ENCODE assay signal across 23 cellular contexts in genomic region chr6:156461647-156462046, GRCh38.
DNase-seq lines count a peak whose midpoint lies in the region; ATAC-seq lines count a peak whose summit lies in the region.
"Had no signal": no experiment of that assay in that cellular context is flagged by ENCODE, and none has a peak within 500 bp of the region (broad histone marks: within the 10 kb centered on the region; RNA-seq: fewer than 3 reads in every experiment).

No MANE protein-coding gene starts in this region.

- no peak for ATAC-seq in GM21825 (IDR thresholded peaks at IDR 0.05; ENCODE audit: unreplicated experiment)
- ATAC-seq: CD8-positive, alpha-beta T cell; HepG2; K562; PC-3; SK-N-SH treated with all-trans-retinoic acid at 6 μM for 48 hours had no signal

- DNase-seq in DMS79 (lab: John Stamatoyannopoulos, UW) (peak; percentile 30), NCI-H1105 (lab: John Stamatoyannopoulos, UW) (peak; percentile 90), NCI-H1436 treated with DMSO at 0.1 percent for 48 hours (lab: John Stamatoyannopoulos, UW) (peak; percentile 97), NCI-H748 (lab: John Stamatoyannopoulos, UW; ENCODE audit: unreplicated experiment) (peak; percentile 79), SW480 (ENCODE audit: low spot score) (no peak), C1 segment of cervical spinal cord (lab: John Stamatoyannopoulos, UW) (no peak), AG08396 (ENCODE audit: low spot score) (no peak)
- DNase-seq: Caco-2; CD8-positive, alpha-beta T cell; DMS 273 treated with DMSO at 0.1 percent for 48 hours; DND-41; MV-4-11; NCI-H146; NCI-H1930; NCI-H2171 treated with DMSO at 0.1 percent for 48 hours; NCI-H526 treated with DMSO at 0.1 percent for 48 hours; NK-92 treated with Interleukin-12 subunit alpha and Interleukin-12 subunit beta, amount 100 ng/mL, for 24 hours; PC-3; T-helper 2 cell had no signal

Comparison
In these comparisons a context has a peak if more than half of its experiments do, and no peak if none do; other contexts are left out.
1. DNase-seq: peak in DMS79 (single experiment), NCI-H1105 (single experiment), NCI-H1436 treated with DMSO at 0.1 percent for 48 hours (single experiment) and NCI-H748 (single experiment); none in SW480 (single experiment), C1 segment of cervical spinal cord (0 of 14) and AG08396 (single experiment).